ENCODE assay signal across 21 cellular contexts in genomic region chr5:145978672-145979071, GRCh38. TPM values are rescaled to one million over a fixed set of nuclear protein-coding genes. Genes with fewer than 3 reads are reported as not detected.
DNase-seq lines count a peak whose midpoint lies in the region; ATAC-seq, FAIRE-seq and TF ChIP-seq lines count a peak whose summit lies in the region.
"Had no signal": no experiment of that assay in that cellular context is flagged by ENCODE, and none has a peak within 500 bp of the region (broad histone marks: within the 10 kb centered on the region; RNA-seq: fewer than 3 reads in every experiment).

No MANE protein-coding gene starts in this region.

- no peak for DNase-seq in Right ventricle myocardium inferior (ENCODE audit: missing footprints)
- no peak for DNase-seq in cardiac septum (ENCODE audit: low spot score)
- DNase-seq in breast epithelium (ENCODE audit: low spot score in 2 of 2): no peak
- no peak for DNase-seq in foreskin keratinocyte
- no peak for DNase-seq in foreskin melanocyte
- DNase-seq in frontal cortex (ENCODE audit: low spot score in 2 of 2): no peak
- DNase-seq: activated CD4-positive, alpha-beta T cell treated with anti-CD3 and anti-CD28 coated beads, Interleukin-2, amount 10 ng/mL, durations not matched to agents 24 days and 14 days; activated naive CD4-positive, alpha-beta T cell treated with anti-CD3 and anti-CD28 coated beads, Interleukin-2, amount 10 ng/mL, durations not matched to agents 7 days and 5 days; activated T-cell treated with anti-CD3 and anti-CD28 coated beads for 4 hours; central memory CD4-positive, alpha-beta T cell; NCI-H2029 treated with DMSO at 0.1 percent for 48 hours; NK-92 treated with Interleukin-12 subunit alpha and Interleukin-12 subunit beta, amount 100 ng/mL, for 24 hours; nucleus accumbens; SHP77 treated with DMSO at 0.1 percent for 48 hours; upper lobe of left lung had no signal

- H3K4me1 ChIP-seq in breast epithelium (peaks cover 0 to 5% of the 10 kb centered on the region in 2 donors), mesodermal cell (ENCODE audit: control insufficient read depth, insufficient read depth, low read length, poor library complexity, severe bottlenecking) (peaks cover 34% of the 10 kb centered on the region), foreskin keratinocyte (peaks cover 42% of the 10 kb centered on the region)

- H3K9me3 ChIP-seq in breast epithelium: no peaks in the 10 kb centered on the region
- peaks cover 3% of the 10 kb centered on the region for H3K9me3 ChIP-seq in mesodermal cell (ENCODE audit: control insufficient read depth, low read length)
- H3K9me3 ChIP-seq: upper lobe of left lung had no signal

- no peak for TF ChIP-seq POLR2A in breast epithelium (IDR thresholded peaks at IDR 0.05)

- no peak for TF ChIP-seq CTCF in breast epithelium (IDR thresholded peaks at IDR 0.05)
- TF ChIP-seq CTCF in foreskin keratinocyte (conservative IDR thresholded peaks at IDR 0.05): no peak

- intact Hi-C loops in Right ventricle myocardium inferior (cut with DNase I) (no loop called here), cardiac septum (cut with DNase I) (loop anchor here (5.0 kb wide), 1 partner anchor 79 kb away; no protein-coding TSS in a partner anchor), breast epithelium (cut with DNase I; ENCODE audit: low total_unique reads) (no loop called here)

- H3K27ac ChIP-seq in breast epithelium: peak overlapping the region; percentile 41 to 43
- H3K27ac ChIP-seq in mesodermal cell (ENCODE audit: low read depth, low read length, severe bottlenecking): peak overlapping the region; percentile 23
- no peak overlapping the region for H3K27ac ChIP-seq in foreskin keratinocyte
- H3K27ac ChIP-seq: upper lobe of left lung had no signal

- WGBS in mesodermal cell (ENCODE audit: insufficient coverage in 2 of 2), 2 experiments: no CpG with 5 or more reads among the region's 1 CpG

- ATAC-seq in Right ventricle myocardium inferior (peak; percentile 29), GM21717 (IDR thresholded peaks at IDR 0.05; ENCODE audit: unreplicated experiment) (no peak), foreskin keratinocyte (no peak)

- no peaks in the 10 kb centered on the region for H3K36me3 ChIP-seq in breast epithelium
- no peaks in the 10 kb centered on the region for H3K36me3 ChIP-seq in mesodermal cell (ENCODE audit: control insufficient read depth, insufficient read depth, low read length)
- H3K36me3 ChIP-seq: upper lobe of left lung had no signal

- FAIRE-seq in frontal cortex (lab: Jason Lieb, UNC): no peak
- FAIRE-seq: G401.6, GM12891, H1, HTR-8/SVneo had no signal

- no peak overlapping the region for H3K4me3 ChIP-seq in breast epithelium
- H3K4me3 ChIP-seq in mesodermal cell (ENCODE audit: extremely low read depth, insufficient read depth, low read length, poor library complexity, severe bottlenecking): no peak overlapping the region
- H3K4me3 ChIP-seq: upper lobe of left lung had no signal

- no peaks in the 10 kb centered on the region for H3K27me3 ChIP-seq in breast epithelium
- H3K27me3 ChIP-seq in foreskin keratinocyte: no peaks in the 10 kb centered on the region
- H3K27me3 ChIP-seq: upper lobe of left lung had no signal

RNA-seq across cellular contexts. Expression of gene SH3RF2, which starts 42.3 kb away (rescaled TPM):
- total RNA-seq in Right ventricle myocardium inferior: 267 TPM
- 231 TPM for total RNA-seq in cardiac septum
- total RNA-seq in breast epithelium: 1 to 10 TPM; 6.6 to 9.5 (median 9.4) TPM
- 5.5 TPM for polyA plus RNA-seq in mesodermal cell (2013, experiment 1 of 2)
- 9.5 TPM for polyA plus RNA-seq in mesodermal cell (2013, experiment 2 of 2)
- total RNA-seq in foreskin keratinocyte: 37.1 and 40.7 TPM in 2 replicates
- polyA plus RNA-seq in foreskin keratinocyte: 22.9 and 23.9 TPM in 2 replicates
- under 0.01 TPM for total RNA-seq in frontal cortex
